Comparison of ENCODE assay signal across 23 cellular contexts in genomic region chr3:98788651-98789050, GRCh38. TPM values are rescaled to one million over a fixed set of nuclear protein-coding genes. Genes with fewer than 3 reads are reported as not detected.
A peak's percentile ranks its signal among the peaks of the same experiment; 100 is the strongest.
DNase-seq lines count a peak whose midpoint lies in the region; ATAC-seq and TF ChIP-seq lines count a peak whose summit lies in the region.
"Had no signal": no experiment of that assay in that cellular context is flagged by ENCODE, and none has a peak within 500 bp of the region (broad histone marks: within the 10 kb centered on the region; RNA-seq: fewer than 3 reads in every experiment).

No MANE protein-coding gene starts in this region.

- no peaks in the 10 kb centered on the region for H3K79me2 ChIP-seq in GM23248 (ENCODE audit: insufficient read depth)

- H4K20me1 ChIP-seq in GM23248 (ENCODE audit: insufficient read depth), result no peaks in the 10 kb centered on the region

- no peak for TF ChIP-seq CTCF in choroid plexus epithelial cell (conservative IDR thresholded peaks at IDR 0.05; ENCODE audit: low read depth, low read length)
- TF ChIP-seq CTCF in prostate gland (IDR thresholded peaks at IDR 0.05), result no peak
- no peak for TF ChIP-seq CTCF in adrenal gland (IDR thresholded peaks at IDR 0.05)

- H3K9me3 ChIP-seq in GM23248 (ENCODE audit: low read depth) (no peaks in the 10 kb centered on the region), mesodermal cell (ENCODE audit: control insufficient read depth, low read length) (no peaks in the 10 kb centered on the region), prostate gland (no peaks in the 10 kb centered on the region), adrenal gland (replicated peaks in 1 of 3) (no peaks in the 10 kb centered on the region)
- H3K9me3 ChIP-seq: left lung, spleen had no signal

- H3K27me3 ChIP-seq in GM23248 (replicated peaks; ENCODE audit: insufficient read depth) (no peaks in the 10 kb centered on the region), prostate gland (replicated peaks; ENCODE audit: insufficient read depth) (no peaks in the 10 kb centered on the region), adrenal gland (no peaks in the 10 kb centered on the region)
- H3K27me3 ChIP-seq: left lung, spleen had no signal

- peaks cover 31% of the 10 kb centered on the region for H3K4me1 ChIP-seq in GM23248 (ENCODE audit: insufficient read depth)
- H3K4me1 ChIP-seq in mesodermal cell (ENCODE audit: control insufficient read depth, insufficient read depth, low read length, poor library complexity, severe bottlenecking), result peaks cover 13% of the 10 kb centered on the region
- H3K4me1 ChIP-seq in prostate gland (replicated peaks), result no peaks in the 10 kb centered on the region
- peaks cover 0 to 11% of the 10 kb centered on the region in 2 donors for H3K4me1 ChIP-seq in adrenal gland (replicated peaks in 1 of 2)

- H3F3A ChIP-seq in GM23248 (ENCODE audit: insufficient read depth), result peaks cover 92% of the 10 kb centered on the region

- H3K27ac ChIP-seq in GM23248 (no peak overlapping the region), mesodermal cell (ENCODE audit: low read depth, low read length, severe bottlenecking) (peak overlapping the region; percentile 2), prostate gland (no peak overlapping the region), adrenal gland (no peak overlapping the region)
- H3K27ac ChIP-seq: left lung, spleen had no signal

- H3K4me2 ChIP-seq in GM23248 (ENCODE audit: unreplicated experiment), result no peak overlapping the region

- no peak overlapping the region for H3K9ac ChIP-seq in GM23248

- 23 to 26% methylated on average over 2 of the region's 2 CpGs for WGBS in GM23248 (ENCODE audit: low coverage in 1 of 2, low lambda C conversion rate in 2 of 2, missing lambda C conversion rate in 2 of 2), 2 experiments
- 80 to 100% methylated on average over 1 of the region's 2 CpGs for WGBS in mesodermal cell (ENCODE audit: insufficient coverage in 2 of 2), 2 experiments
- 61% methylated on average over 2 of the region's 2 CpGs for WGBS in prostate gland
- 49 to 59% (median 53%) methylated on average over 2 of the region's 2 CpGs for WGBS in adrenal gland, 4 donors

- H3K36me3 ChIP-seq in GM23248 (ENCODE audit: low read depth) (no peaks in the 10 kb centered on the region), mesodermal cell (ENCODE audit: control insufficient read depth, insufficient read depth, low read length) (peaks cover 61% of the 10 kb centered on the region), prostate gland (no peaks in the 10 kb centered on the region), adrenal gland (replicated peaks in 1 of 2) (no peaks in the 10 kb centered on the region)

- no peak for ATAC-seq in HG03139 (IDR thresholded peaks at IDR 0.05; ENCODE audit: unreplicated experiment)
- ATAC-seq: left lung; stimulated activated naive CD8-positive, alpha-beta T cell treated with anti-CD3 and anti-CD28 coated beads, Interleukin-15, Interleukin-2, amounts not matched to agents 100 U/mL and 50 U/mL, for 24 hours had no signal

- no peaks in the 10 kb centered on the region for H3K9me2 ChIP-seq in GM23248 (ENCODE audit: insufficient read depth)

- intact Hi-C loops in prostate gland (cut with DNase I) (no loop called here), adrenal gland (cut with DNase I) (no loop called here)

- in situ Hi-C loops in GM23248 (cut with MboI), result no loop called here

- H2AFZ ChIP-seq in GM23248, result no peak overlapping the region

- H3K4me3 ChIP-seq in GM23248, result no peak overlapping the region
- H3K4me3 ChIP-seq in choroid plexus epithelial cell (ENCODE audit: low read depth, low read length), result no peak overlapping the region
- H3K4me3 ChIP-seq in mesodermal cell (ENCODE audit: extremely low read depth, insufficient read depth, low read length, poor library complexity, severe bottlenecking), result no peak overlapping the region
- H3K4me3 ChIP-seq in prostate gland, result no peak overlapping the region
- H3K4me3 ChIP-seq in adrenal gland, result no peak overlapping the region
- H3K4me3 ChIP-seq: left lung, spleen had no signal

- DNase-seq in GM23248, result peak; percentile 14
- DNase-seq in NCI-H1105 (lab: John Stamatoyannopoulos, UW), result peak; percentile 11
- DNase-seq in choroid plexus epithelial cell (ENCODE audit: low read depth), result peak; percentile 69
- DNase-seq in prostate gland (ENCODE audit: low spot score), result no peak
- no peak for DNase-seq in adrenal gland
- no peak for DNase-seq in NCI-H2029 (lab: John Stamatoyannopoulos, UW)
- DNase-seq: activated gamma-delta T cell treated with Interleukin-2 at 50 U/mL for 16 hours; activated T-cell treated with anti-CD3 and anti-CD28 coated beads, Interleukin-2, amount 50 U/mL, for 1 hour; CD4-positive, CD25-positive, alpha-beta regulatory T cell; DMS153; HCEC 1CT; Karpas-422; NCI-H1092; NCI-H2081; NCI-H446 treated with DMSO at 0.1 percent for 48 hours; RPMI8226; spleen; stimulated activated CD4-positive, alpha-beta T cell treated with anti-CD3 and anti-CD28 coated beads, Interleukin-4, amount 100 ng/mL, for 1 hour; stimulated activated naive CD8-positive, alpha-beta T cell treated with anti-CD3 and anti-CD28 coated beads, Interleukin-15, Interleukin-2, amounts not matched to agents 100 U/mL and 50 U/mL, for 24 hours; SW 1271 had no signal

- TF ChIP-seq POLR2A in prostate gland (IDR thresholded peaks at IDR 0.05) (no peak), adrenal gland (IDR thresholded peaks at IDR 0.05) (no peak)

RNA-seq across cellular contexts. Expression of gene ST3GAL6, which starts 25.5 kb away (rescaled TPM):
- not detected in 2 replicates for total RNA-seq in GM23248 (2014; rRNA removed; shearing (Covaris generic))
- polyA plus RNA-seq in GM23248 (2016; fragmentation: Nextera tagmentation; extraction: Ambion mirVana), result 0.56 and 1.9 TPM in 2 replicates
- 50.5 TPM for polyA plus RNA-seq in mesodermal cell (2013, experiment 1 of 2)
- polyA plus RNA-seq in mesodermal cell (2013, experiment 2 of 2), result 55.3 TPM
- 10 to 100 TPM in 1 of 2 donors, 1 to 10 TPM in 1; 7.1 to 10.6 TPM for total RNA-seq in prostate gland
- 10 to 100 TPM in 7 of 8 donors, 1 to 10 TPM in 1; 6.0 to 48.0 (median 20.1) TPM for total RNA-seq in adrenal gland
- polyA plus RNA-seq in adrenal gland, result 10 to 100 TPM; 15.2 to 24.9 (median 18.1) TPM

Comparison
In these comparisons a context has a peak if more than half of its experiments do, and no peak if none do; other contexts are left out.
1. DNase-seq: peak in GM23248 (single experiment), NCI-H1105 (single experiment) and choroid plexus epithelial cell (single experiment); none in prostate gland (single experiment), adrenal gland (0 of 7) and NCI-H2029 (single experiment).